18 cellular contexts compared by ENCODE assay signal in the genomic region with DNA sequence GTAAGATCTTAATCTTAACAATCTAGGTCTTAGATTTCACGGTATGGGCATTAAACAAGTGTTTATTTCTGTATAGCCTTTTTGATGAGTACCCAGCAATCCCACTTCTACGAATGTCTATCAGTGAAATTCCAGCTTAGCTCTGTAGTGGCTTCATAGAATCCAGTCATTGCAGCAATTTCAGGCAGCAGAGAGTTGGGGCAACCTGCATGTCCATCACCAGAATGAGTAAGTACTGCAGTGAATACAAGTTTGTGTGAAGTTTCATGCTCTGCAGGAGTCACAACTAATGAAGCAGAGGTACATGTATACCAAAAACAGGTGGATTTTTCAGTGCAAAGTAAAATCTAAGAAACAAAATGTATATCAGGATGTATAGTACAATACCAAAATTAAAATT.
DNase-seq lines count a peak whose midpoint lies in the region; ATAC-seq, FAIRE-seq and TF ChIP-seq lines count a peak whose summit lies in the region.
"Had no signal": no experiment of that assay in that cellular context is flagged by ENCODE, and none has a peak within 500 bp of the region (broad histone marks: within the 10 kb centered on the region; RNA-seq: fewer than 3 reads in every experiment).

No MANE protein-coding gene starts in this region.

- H3K4me1 ChIP-seq in mammary epithelial cell (ENCODE audit: insufficient read depth, low read length) (peaks cover 7% of the 10 kb centered on the region), OCI-LY3 (ENCODE audit: low read length) (peaks cover 9% of the 10 kb centered on the region), K562 (replicated peaks in 1 of 2; ENCODE audit: control insufficient read depth in 2 of 2, insufficient read depth in 2 of 2, low read length in 2 of 2) (peaks cover 14 to 20% of the 10 kb centered on the region in 2 experiments; a peak in 4 of 5 replicates), Caco-2 (no peaks in the 10 kb centered on the region), thyroid gland (no peaks in the 10 kb centered on the region)
- H3K4me1 ChIP-seq: Peyer's patch had no signal

- H3K9ac ChIP-seq in mammary epithelial cell (ENCODE audit: insufficient read depth, low read length) = no peak overlapping the region
- no peak overlapping the region for H3K9ac ChIP-seq in OCI-LY3 (ENCODE audit: low read length)
- no peak overlapping the region for H3K9ac ChIP-seq in K562 (ENCODE audit: insufficient read depth in 1 of 2, low read depth in 2 of 2, low read length in 2 of 2)

- H3K4me1 Mint-ChIP-seq in MCF 10A (ENCODE audit: insufficient read depth, unreplicated experiment) (peaks cover 15% of the 10 kb centered on the region), type B pancreatic cell (ENCODE audit: unreplicated experiment) (peaks cover 5% of the 10 kb centered on the region), Caco-2 (ENCODE audit: low read depth, unreplicated experiment) (no peaks in the 10 kb centered on the region)

- no peaks in the 10 kb centered on the region for H3K27me3 ChIP-seq in mammary epithelial cell (ENCODE audit: insufficient read depth, low read length)
- no peaks in the 10 kb centered on the region for H3K27me3 ChIP-seq in OCI-LY3 (ENCODE audit: low read depth, low read length)
- H3K27me3 ChIP-seq in K562 (ENCODE audit: control insufficient read depth in 2 of 2, insufficient read depth in 2 of 2, low read length in 2 of 2) = no peaks in the 10 kb centered on the region
- no peaks in the 10 kb centered on the region for H3K27me3 ChIP-seq in Caco-2 (replicated peaks; ENCODE audit: control insufficient read depth, insufficient read depth, low read length)
- peaks cover 22% of the 10 kb centered on the region for H3K27me3 ChIP-seq in thyroid gland
- H3K27me3 ChIP-seq: Peyer's patch had no signal

- H3K9me3 Mint-ChIP-seq in MCF 10A (ENCODE audit: unreplicated experiment) (no peaks in the 10 kb centered on the region), type B pancreatic cell (no peaks in the 10 kb centered on the region), Caco-2 (ENCODE audit: unreplicated experiment) (no peaks in the 10 kb centered on the region)

- 91% methylated on average over 2 of the region's 2 CpGs for WGBS in mammary epithelial cell (ENCODE audit: low coverage, missing lambda C conversion rate)
- 34% methylated on average over 2 of the region's 2 CpGs for WGBS in K562 (ENCODE audit: insufficient coverage, low coverage, missing lambda C conversion rate)
- WGBS in thyroid gland, 2 donors = 79 to 86% methylated on average over 2 of the region's 2 CpGs

- no peaks in the 10 kb centered on the region for H3K79me2 ChIP-seq in mammary epithelial cell (ENCODE audit: insufficient read depth, low read length)
- H3K79me2 ChIP-seq in OCI-LY3 (ENCODE audit: low read length) = no peaks in the 10 kb centered on the region
- no peaks in the 10 kb centered on the region for H3K79me2 ChIP-seq in K562 (ENCODE audit: control insufficient read depth, insufficient read depth, low read length)

- no peak for TF ChIP-seq EP300 in K562 (IDR thresholded peaks at IDR 0.05; ENCODE audit: low read length)

- no peaks in the 10 kb centered on the region for H3K36me3 ChIP-seq in mammary epithelial cell (ENCODE audit: insufficient read depth, low read length)
- H3K36me3 ChIP-seq in OCI-LY3 (replicated peaks; ENCODE audit: low read depth, low read length) = no peaks in the 10 kb centered on the region
- H3K36me3 ChIP-seq in K562 (ENCODE audit: control insufficient read depth, insufficient read depth, low read length) = no peaks in the 10 kb centered on the region
- H3K36me3 ChIP-seq in Caco-2 (ENCODE audit: control insufficient read depth, insufficient read depth, low read length) = no peaks in the 10 kb centered on the region
- no peaks in the 10 kb centered on the region for H3K36me3 ChIP-seq in thyroid gland
- H3K36me3 ChIP-seq: Peyer's patch had no signal

- no TSS peak for BruUV-seq in mammary epithelial cell (replicated peaks; lab: Mats Ljungman, UMichigan)
- no TSS peak for BruUV-seq in MCF 10A (replicated peaks; lab: Mats Ljungman, UMichigan)
- BruUV-seq in K562 (replicated peaks; lab: Mats Ljungman, UMichigan) = no TSS peak
- BruUV-seq in Caco-2 (replicated peaks; lab: Mats Ljungman, UMichigan) = no TSS peak

- H3K4me3 Mint-ChIP-seq in MCF 10A (ENCODE audit: unreplicated experiment) (no peak overlapping the region), type B pancreatic cell (peak overlapping the region; percentile 27), Caco-2 (ENCODE audit: unreplicated experiment) (no peak overlapping the region)

- no peak overlapping the region for H3K27ac Mint-ChIP-seq in MCF 10A (ENCODE audit: low read depth, unreplicated experiment)
- no peak overlapping the region for H3K27ac Mint-ChIP-seq in type B pancreatic cell
- no peak overlapping the region for H3K27ac Mint-ChIP-seq in Caco-2 (ENCODE audit: unreplicated experiment)

- TF ChIP-seq RAD21 in K562 (CRISPR knock-in tag; conservative IDR thresholded peaks at IDR 0.05 in 1 of 2, IDR thresholded peaks at IDR 0.05 in 1 of 2) = no peak

- no peaks in the 10 kb centered on the region for H3K36me3 Mint-ChIP-seq in MCF 10A (ENCODE audit: insufficient read depth, unreplicated experiment)
- no peaks in the 10 kb centered on the region for H3K36me3 Mint-ChIP-seq in type B pancreatic cell
- peaks cover 5% of the 10 kb centered on the region for H3K36me3 Mint-ChIP-seq in Caco-2 (ENCODE audit: insufficient read depth, unreplicated experiment)

- H2AFZ ChIP-seq in mammary epithelial cell (ENCODE audit: low read depth, low read length) (no peak overlapping the region), OCI-LY3 (ENCODE audit: low read depth, low read length) (peak overlapping the region; percentile 83), K562 (ENCODE audit: low read depth, low read length) (peak overlapping the region; percentile 36)

- H3K4me2 ChIP-seq in mammary epithelial cell (ENCODE audit: insufficient read depth, low read depth, low read length) (no peak overlapping the region), OCI-LY3 (ENCODE audit: low read length) (no peak overlapping the region), K562 (ENCODE audit: insufficient read depth, low read length) (no peak overlapping the region)

- CTCF ChIA-PET in mammary epithelial cell (lab: Charles Lee; ENCODE audit: low non-redundant PET) = no interaction called here
- CTCF ChIA-PET in MCF 10A (lab: Yijun Ruan, JAX) = interaction anchor here (0.9 to 2.5 kb wide), 4 partner anchors 8 to 35 kb away, joined by 4 to 16 read pairs (median 7); no protein-coding TSS in a partner anchor
- CTCF ChIA-PET in K562 (lab: Yijun Ruan, JAX; ENCODE audit: low intra/inter-chr PET ratio) = no interaction called here
- CTCF ChIA-PET in Caco-2 (lab: Charles Lee) = no interaction called here

- no peaks in the 10 kb centered on the region for H3K9me1 ChIP-seq in K562 (ENCODE audit: control insufficient read depth, insufficient read depth, low read length)

- H4K20me1 ChIP-seq in mammary epithelial cell (ENCODE audit: insufficient read depth, low read length) (no peaks in the 10 kb centered on the region), OCI-LY3 (ENCODE audit: insufficient read depth, low read length) (no peaks in the 10 kb centered on the region), K562 (replicated peaks; ENCODE audit: control insufficient read depth, insufficient read depth, low read length) (no peaks in the 10 kb centered on the region)

- POLR2A ChIA-PET in MCF 10A (lab: Yijun Ruan, JAX) (interaction anchor here (0.6 to 1.3 kb wide), 4 partner anchors 12 to 671 kb away, joined by 3 to 5 read pairs (median 3); a partner anchor contains a TSS), K562 (lab: Yijun Ruan, JAX) (interaction anchor here (0.7 to 2.9 kb wide), 9 partner anchors 8 to 79 kb away, joined by 3 to 13 read pairs (median 5); a partner anchor contains a TSS), Caco-2 (lab: Charles Lee) (no interaction called here)

- H3K27ac ChIP-seq in mammary epithelial cell (ENCODE audit: insufficient read depth, low read depth, low read length) (no peak overlapping the region), OCI-LY3 (ENCODE audit: low read length) (no peak overlapping the region), K562 (ENCODE audit: extremely low read depth, low read depth, low read length) (no peak overlapping the region), thyroid gland (no peak overlapping the region)
- H3K27ac ChIP-seq: Peyer's patch, SK-N-MC had no signal

- TF ChIP-seq CTCF in mammary epithelial cell (conservative IDR thresholded peaks at IDR 0.05 in 1 of 2, IDR thresholded peaks at IDR 0.05 in 1 of 2; ENCODE audit: extremely low read depth in 1 of 2, insufficient read depth in 1 of 2, low read depth in 1 of 2, low read length in 2 of 2) = no peak
- no peak for TF ChIP-seq CTCF in MCF 10A (IDR thresholded peaks at IDR 0.05; ENCODE audit: unreplicated experiment)
- no peak for TF ChIP-seq CTCF in OCI-LY3 (IDR thresholded peaks at IDR 0.05; ENCODE audit: low read depth, low read length)
- no peak for TF ChIP-seq CTCF in K562 (IDR thresholded peaks at IDR 0.05 in 2 of 3, conservative IDR thresholded peaks at IDR 0.05 in 1 of 3; ENCODE audit: insufficient read depth in 2 of 3, low read depth in 1 of 3, low read length in 3 of 3)
- no peak for TF ChIP-seq CTCF in type B pancreatic cell (conservative IDR thresholded peaks at IDR 0.05)
- no peak for TF ChIP-seq CTCF in Caco-2 (IDR thresholded peaks at IDR 0.05; ENCODE audit: insufficient read depth in 1 of 2, low read depth in 1 of 2, low read length in 1 of 2, severe bottlenecking in 1 of 2, unreplicated experiment in 1 of 2)
- no peak for TF ChIP-seq CTCF in thyroid gland (IDR thresholded peaks at IDR 0.05)

- ATAC-seq in K562 = no peak

- TF ChIP-seq POLR2A in K562 (conservative IDR thresholded peaks at IDR 0.05) = no peak
- TF ChIP-seq POLR2A in thyroid gland (IDR thresholded peaks at IDR 0.05) = no peak

- FAIRE-seq in K562 (lab: Jason Lieb, UNC) = no peak

- in situ Hi-C loops in mammary epithelial cell (cut with MboI; ENCODE audit: low sequenced_read_pairs in 2 of 2) (no loop called here), K562 (cut with MboI) (no loop called here)

- H3K4me3 ChIP-seq in mammary epithelial cell (replicated peaks in 1 of 3; ENCODE audit: insufficient read depth in 1 of 3, low read depth in 2 of 3, low read length in 3 of 3) (no peak overlapping the region), OCI-LY3 (ENCODE audit: low read length) (no peak overlapping the region), K562 (no peak overlapping the region), Caco-2 (ENCODE audit: low read depth, low read length) (no peak overlapping the region), thyroid gland (replicated peaks in 1 of 3) (no peak overlapping the region)
- H3K4me3 ChIP-seq: Peyer's patch, SK-N-MC had no signal

- peak; percentile 24 for DNase-seq in mammary epithelial cell
- no peak for DNase-seq in MCF 10A (ENCODE audit: unreplicated experiment)
- DNase-seq in K562 (ENCODE audit: extremely low read depth in 1 of 4, low spot score in 3 of 4) = peak in 1 of 4 experiments; percentile 4
- no peak for DNase-seq in type B pancreatic cell (ENCODE audit: extremely low spot score, unreplicated experiment)
- no peak for DNase-seq in Caco-2
- DNase-seq in A172 (ENCODE audit: low spot score) = no peak
- DNase-seq in thyroid gland = no peak
- DNase-seq: COR-L47, DMS53, GOT3, Karpas-422, MM.1S, NCI-H1092 treated with DMSO at 0.1 percent for 48 hours, NCI-H524, Peyer's patch, Right ventricle myocardium superior had no signal

- H3K27me3 Mint-ChIP-seq in MCF 10A (ENCODE audit: insufficient read depth, unreplicated experiment) (no peaks in the 10 kb centered on the region), type B pancreatic cell (peaks cover 11% of the 10 kb centered on the region), Caco-2 (ENCODE audit: insufficient read depth, unreplicated experiment) (no peaks in the 10 kb centered on the region)

- dilution Hi-C loops in mammary epithelial cell (cut with HindIII; ENCODE audit: low sequenced_read_pairs) = no loop called here

- no peaks in the 10 kb centered on the region for H3K9me3 ChIP-seq in mammary epithelial cell (replicated peaks; ENCODE audit: insufficient read depth, low read length)
- H3K9me3 ChIP-seq in OCI-LY3 (ENCODE audit: insufficient read depth, low read length) = no peaks in the 10 kb centered on the region
- H3K9me3 ChIP-seq in K562 (replicated peaks; ENCODE audit: control insufficient read depth, insufficient read depth, low read depth, low read length) = no peaks in the 10 kb centered on the region
- no peaks in the 10 kb centered on the region for H3K9me3 ChIP-seq in Caco-2
- no peaks in the 10 kb centered on the region for H3K9me3 ChIP-seq in thyroid gland
- H3K9me3 ChIP-seq: Peyer's patch had no signal

- intact Hi-C loops in mammary epithelial cell (cut with micrococcal nuclease) (no loop called here), MCF 10A (cut with micrococcal nuclease) (no loop called here), K562 (cut with micrococcal nuclease) (no loop called here), Caco-2 (cut with micrococcal nuclease; ENCODE audit: unreplicated experiment) (no loop called here), thyroid gland (cut with DNase I) (no loop called here)
